12 cellular contexts compared by ENCODE assay signal in genomic region chr13:102729560-102730275, GRCh38. TPM values are rescaled to one million over a fixed set of nuclear protein-coding genes. Genes with fewer than 3 reads are reported as not detected.
DNase-seq lines count a peak whose midpoint lies in the region; ATAC-seq and TF ChIP-seq lines count a peak whose summit lies in the region.
"Had no signal": no experiment of that assay in that cellular context is flagged by ENCODE, and none has a peak within 500 bp of the region (broad histone marks: within the 10 kb centered on the region; RNA-seq: fewer than 3 reads in every experiment).

No MANE protein-coding gene starts in this region.

- peak; percentile 1 for DNase-seq in NCI-H2196 (lab: John Stamatoyannopoulos, UW; ENCODE audit: unreplicated experiment)
- no peak for DNase-seq in NCI-H2196 treated with DMSO at 0.1 percent for 48 hours (lab: John Stamatoyannopoulos, UW; ENCODE audit: unreplicated experiment)
- DNase-seq in NCI-H69 (lab: John Stamatoyannopoulos, UW), result peak; percentile 81
- no peak for DNase-seq in effector memory CD8-positive, alpha-beta T cell
- no peak for DNase-seq in sciatic nerve (ENCODE audit: low spot score)
- no peak for DNase-seq in progenitor cell of endocrine pancreas (ENCODE audit: low spot score, unreplicated experiment)
- DNase-seq in left lobe of liver (ENCODE audit: low spot score), result no peak
- no peak for DNase-seq in esophagus muscularis mucosa (ENCODE audit: extremely low spot score)
- DNase-seq: KG1, mesendoderm, Right ventricle myocardium superior had no signal

- ATAC-seq in effector memory CD8-positive, alpha-beta T cell (replicated peaks), result peak; percentile 39
- ATAC-seq in sciatic nerve (peak; percentile 44), left lobe of liver (no peak)

- no peaks in the 10 kb centered on the region for H3K36me3 Mint-ChIP-seq in effector memory CD8-positive, alpha-beta T cell (ENCODE audit: insufficient read depth)
- H3K36me3 Mint-ChIP-seq in progenitor cell of endocrine pancreas (ENCODE audit: insufficient read depth), result no peaks in the 10 kb centered on the region

- intact Hi-C loops in sciatic nerve (cut with DNase I), result no loop called here
- intact Hi-C loops in esophagus muscularis mucosa (cut with DNase I), result no loop called here

- no peaks in the 10 kb centered on the region for H3K27me3 ChIP-seq in esophagus muscularis mucosa

- no peaks in the 10 kb centered on the region for H3K4me1 ChIP-seq in esophagus muscularis mucosa

- H3K9me3 ChIP-seq in esophagus muscularis mucosa, result no peaks in the 10 kb centered on the region

- TF ChIP-seq POLR2A in esophagus muscularis mucosa (IDR thresholded peaks at IDR 0.05; ENCODE audit: low read depth), result no peak

- H3K36me3 ChIP-seq in esophagus muscularis mucosa, result no peaks in the 10 kb centered on the region

- H3K4me3 Mint-ChIP-seq in effector memory CD8-positive, alpha-beta T cell, result no peak overlapping the region
- H3K4me3 Mint-ChIP-seq in progenitor cell of endocrine pancreas (ENCODE audit: low read depth), result no peak overlapping the region

- TF ChIP-seq CTCF in progenitor cell of endocrine pancreas (IDR thresholded peaks at IDR 0.05; ENCODE audit: unreplicated experiment) (no peak), esophagus muscularis mucosa (IDR thresholded peaks at IDR 0.05) (no peak)

- H3K4me3 ChIP-seq in esophagus muscularis mucosa, result no peak overlapping the region
- H3K4me3 ChIP-seq: coronary artery had no signal

- peaks cover 0 to 3% of the 10 kb centered on the region in 2 donors for H3K4me1 Mint-ChIP-seq in effector memory CD8-positive, alpha-beta T cell (ENCODE audit: low read depth in 2 of 2)
- H3K4me1 Mint-ChIP-seq in progenitor cell of endocrine pancreas (ENCODE audit: low read depth), result no peaks in the 10 kb centered on the region

- peaks cover 0 to 9% of the 10 kb centered on the region in 2 donors for H3K27me3 Mint-ChIP-seq in effector memory CD8-positive, alpha-beta T cell
- H3K27me3 Mint-ChIP-seq in progenitor cell of endocrine pancreas, result peaks cover 4% of the 10 kb centered on the region

- no peak for TF ChIP-seq EP300 in esophagus muscularis mucosa (IDR thresholded peaks at IDR 0.05)

- WGBS in esophagus muscularis mucosa, result 35% methylated on average over 8 of the region's 8 CpGs

- no peaks in the 10 kb centered on the region for H3K9me3 Mint-ChIP-seq in effector memory CD8-positive, alpha-beta T cell
- H3K9me3 Mint-ChIP-seq in progenitor cell of endocrine pancreas (ENCODE audit: low read depth), result peaks cover 2% of the 10 kb centered on the region

- H3K27ac Mint-ChIP-seq in effector memory CD8-positive, alpha-beta T cell, result no peak overlapping the region
- H3K27ac Mint-ChIP-seq in progenitor cell of endocrine pancreas, result no peak overlapping the region

- no peak overlapping the region for H3K27ac ChIP-seq in esophagus muscularis mucosa (replicated peaks in 1 of 4)
- H3K27ac ChIP-seq: coronary artery had no signal

RNA-seq across cellular contexts. Expression of gene METTL21C, which starts 34.9 kb away (rescaled TPM):
- total RNA-seq in sciatic nerve (not detected), progenitor cell of endocrine pancreas (not detected in 2 replicates), left lobe of liver (not detected), esophagus muscularis mucosa (not detected)
- total RNA-seq: Right ventricle myocardium superior had no signal

RNA-seq across cellular contexts. Expression of gene TEX30, which starts 43.9 kb away (rescaled TPM):
- 6.8 TPM for total RNA-seq in sciatic nerve
- total RNA-seq in progenitor cell of endocrine pancreas, result 11.7 and 12.0 TPM in 2 replicates
- total RNA-seq in left lobe of liver, result 9.4 TPM
- total RNA-seq in esophagus muscularis mucosa, result 10 to 100 TPM in 1 of 4 donors, 1 to 10 TPM in 3; 5.1 to 12.5 (median 8.0) TPM

Comparison
In these comparisons a context has a peak if more than half of its experiments do, and no peak if none do; other contexts are left out.
1. DNase-seq: peak in NCI-H2196 (single experiment) and NCI-H69 (single experiment); none in NCI-H2196 treated with DMSO at 0.1 percent for 48 hours (single experiment), effector memory CD8-positive, alpha-beta T cell (0 of 3), sciatic nerve (single experiment), progenitor cell of endocrine pancreas (single experiment), left lobe of liver (single experiment) and esophagus muscularis mucosa (single experiment).